18 cellular contexts compared by ENCODE assay signal in the genomic region with DNA sequence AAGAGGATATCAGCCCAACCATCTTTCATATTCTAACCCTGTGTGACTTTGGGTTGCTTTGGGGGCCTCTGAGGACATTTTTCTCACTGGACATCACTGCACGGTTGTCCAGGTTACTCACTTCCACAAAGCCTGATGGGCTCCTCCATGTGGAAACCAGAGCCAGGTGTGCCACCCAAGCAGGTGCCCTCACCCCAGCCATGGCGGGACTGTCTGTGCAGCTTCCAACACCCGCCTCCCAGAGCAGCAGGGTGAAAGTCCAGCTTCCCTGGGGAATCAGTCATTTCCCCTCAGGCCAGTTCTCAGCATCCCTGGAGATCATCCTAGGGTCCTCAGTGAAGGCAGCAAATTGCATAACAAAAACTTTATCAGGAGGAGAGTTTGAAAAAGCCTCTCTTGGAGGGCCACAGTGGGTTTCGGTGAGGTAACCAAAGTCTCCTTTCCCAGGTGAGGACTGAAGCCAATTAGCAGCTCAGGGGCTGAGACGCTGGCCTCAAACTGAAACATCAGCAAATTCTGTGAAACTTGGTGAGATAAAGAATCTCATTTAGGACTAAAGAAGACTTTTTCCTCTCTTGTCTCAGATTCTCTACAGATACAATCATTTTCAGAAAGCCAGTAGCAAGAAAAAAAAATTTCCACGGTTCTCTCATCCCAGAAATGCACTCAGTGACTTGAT.
"Had no signal": no experiment of that assay in that cellular context is flagged by ENCODE, and none has a peak within 500 bp of the region (broad histone marks: within the 10 kb centered on the region; RNA-seq: fewer than 3 reads in every experiment).

No MANE protein-coding gene starts in this region.

- H3K27me3 ChIP-seq: esophagus squamous epithelium, hepatocyte, suprapubic skin, thyroid gland had no signal

- H3K4me1 ChIP-seq: esophagus squamous epithelium, pancreas, suprapubic skin, thyroid gland, upper lobe of right lung had no signal

- H3K27ac ChIP-seq: esophagus squamous epithelium, hepatocyte, pancreas, suprapubic skin, thyroid gland, upper lobe of right lung had no signal

- H3K36me3 ChIP-seq: esophagus squamous epithelium, pancreas, suprapubic skin, thyroid gland, upper lobe of right lung had no signal

- DNase-seq: effector memory CD8-positive, alpha-beta T cell; esophagus squamous epithelium; foreskin fibroblast; left colon; left ventricle myocardium superior; natural killer cell; occipital lobe; pancreas; right cardiac atrium; small intestine; stimulated activated CD4-positive, alpha-beta T cell treated with anti-CD3 and anti-CD28 coated beads, Interleukin-2, amount 100 ng/mL, for 48 hours; stimulated activated CD8-positive, alpha-beta memory T cell treated with anti-CD3 and anti-CD28 coated beads, Interleukin-4, amount 100 ng/mL, for 48 hours; stimulated activated naive CD8-positive, alpha-beta T cell treated with anti-CD3 and anti-CD28 coated beads, Interleukin-15, Interleukin-2, amounts not matched to agents 100 U/mL and 50 U/mL, for 24 hours; thyroid gland; upper lobe of right lung had no signal

- H3K4me3 ChIP-seq: esophagus squamous epithelium, hepatocyte, lung, pancreas, suprapubic skin, thyroid gland, upper lobe of right lung had no signal

- H3K79me2 ChIP-seq: hepatocyte had no signal

- H3K4me2 ChIP-seq: hepatocyte had no signal

- H2AFZ ChIP-seq: hepatocyte had no signal

- H3K9me3 ChIP-seq: esophagus squamous epithelium, pancreas, suprapubic skin, thyroid gland, upper lobe of right lung had no signal
